13 cellular contexts compared by ENCODE assay signal in the genomic region with DNA sequence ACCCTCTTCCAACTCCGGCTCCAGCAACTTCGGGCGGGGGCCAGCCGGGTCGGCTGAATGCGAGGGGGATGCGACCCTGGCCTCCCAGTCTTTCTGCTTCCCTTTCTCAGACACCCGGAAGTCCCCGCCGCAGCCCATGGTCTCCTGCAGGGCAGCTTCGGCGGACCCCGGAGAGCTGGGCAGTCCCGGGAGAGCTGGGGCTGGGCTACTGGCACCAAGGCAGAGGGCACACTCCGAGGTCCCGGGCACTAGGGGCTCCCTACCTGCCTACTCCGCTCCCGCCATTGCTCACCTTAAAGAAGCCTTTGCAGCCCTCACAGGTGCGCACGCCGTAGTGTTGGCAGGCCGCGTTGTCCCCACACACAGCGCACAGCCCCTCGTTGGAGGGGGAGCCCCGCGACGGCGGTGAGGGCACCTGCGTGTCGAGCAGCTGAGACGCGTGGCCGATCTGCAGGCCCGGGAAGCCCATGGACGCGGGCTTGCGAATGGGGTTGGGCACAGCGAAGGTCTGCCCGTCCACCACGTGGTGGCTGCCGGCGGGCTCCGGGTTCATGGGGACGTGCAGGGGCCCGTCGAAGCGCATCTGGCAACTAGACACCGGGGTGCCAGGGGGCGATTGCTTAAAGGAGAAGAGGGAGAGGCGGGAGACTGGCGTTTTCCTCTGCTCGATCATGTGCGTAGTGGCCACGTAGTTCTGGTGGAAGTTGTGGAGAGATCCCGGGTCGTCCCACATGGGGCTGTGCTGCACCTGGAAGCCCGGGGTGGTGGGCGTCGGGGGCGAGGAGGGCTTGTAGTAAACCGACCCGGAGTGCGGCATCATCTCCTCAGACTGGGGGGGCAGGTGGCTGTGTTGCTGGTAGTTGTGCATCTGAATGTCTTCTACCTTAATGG. TPM values are rescaled to one million over a fixed set of nuclear protein-coding genes. Genes with fewer than 3 reads are reported as not detected.
A peak's percentile ranks its signal among the peaks of the same experiment; 100 is the strongest.
DNase-seq lines count a peak whose midpoint lies in the region; ATAC-seq, FAIRE-seq and TF ChIP-seq lines count a peak whose summit lies in the region.
"Had no signal": no experiment of that assay in that cellular context is flagged by ENCODE, and none has a peak within 500 bp of the region (broad histone marks: within the 10 kb centered on the region; RNA-seq: fewer than 3 reads in every experiment).

No MANE protein-coding gene starts in this region.

- no peak for TF ChIP-seq CTCF in breast epithelium (IDR thresholded peaks at IDR 0.05)
- no peak for TF ChIP-seq CTCF in mammary epithelial cell (conservative IDR thresholded peaks at IDR 0.05 in 1 of 2, IDR thresholded peaks at IDR 0.05 in 1 of 2; ENCODE audit: extremely low read depth in 1 of 2, insufficient read depth in 1 of 2, low read depth in 1 of 2, low read length in 2 of 2)
- TF ChIP-seq CTCF in kidney (IDR thresholded peaks at IDR 0.05; ENCODE audit: borderline replicate concordance, extremely low read depth, insufficient read depth), result no peak

- no peak for TF ChIP-seq POLR2A in breast epithelium (IDR thresholded peaks at IDR 0.05)

- H3K4me1 ChIP-seq in breast epithelium (no peaks in the 10 kb centered on the region), mammary epithelial cell (ENCODE audit: insufficient read depth, low read length) (peaks cover 14% of the 10 kb centered on the region), kidney (ENCODE audit: control insufficient read depth in 1 of 2, insufficient read depth in 1 of 2, low read depth in 1 of 2, low read length in 2 of 2) (peaks cover 4 to 8% of the 10 kb centered on the region in 2 donors)
- H3K4me1 ChIP-seq: gastrocnemius medialis had no signal

- peaks cover 49% of the 10 kb centered on the region for H3K36me3 Mint-ChIP-seq in activated naive CD8-positive, alpha-beta T cell
- H3K36me3 Mint-ChIP-seq in stimulated activated memory B cell treated with anti-CD40 and anti-IgM and Interleukin-4, amounts not matched to agents 10 μg/mL and 1 μg/mL and 100 μg/mL, for 72 hours, result peaks cover 56% of the 10 kb centered on the region

- H3K27me3 ChIP-seq in breast epithelium (no peaks in the 10 kb centered on the region), mammary epithelial cell (ENCODE audit: insufficient read depth, low read length) (no peaks in the 10 kb centered on the region)
- H3K27me3 ChIP-seq: gastrocnemius medialis had no signal

- FAIRE-seq in kidney (lab: Jason Lieb, UNC), result no peak
- FAIRE-seq: HTR-8/SVneo had no signal

- H3K9me3 Mint-ChIP-seq in activated naive CD8-positive, alpha-beta T cell (ENCODE audit: low read depth), result no peaks in the 10 kb centered on the region
- no peaks in the 10 kb centered on the region for H3K9me3 Mint-ChIP-seq in stimulated activated memory B cell treated with anti-CD40 and anti-IgM and Interleukin-4, amounts not matched to agents 10 μg/mL and 1 μg/mL and 100 μg/mL, for 72 hours

- no peak overlapping the region for H2AFZ ChIP-seq in mammary epithelial cell (ENCODE audit: low read depth, low read length)

- no peaks in the 10 kb centered on the region for H3K79me2 ChIP-seq in mammary epithelial cell (ENCODE audit: insufficient read depth, low read length)

- CTCF ChIA-PET in mammary epithelial cell (lab: Charles Lee; ENCODE audit: low non-redundant PET), result no interaction called here

- peak overlapping the region; percentile 92 for H3K4me3 Mint-ChIP-seq in activated naive CD8-positive, alpha-beta T cell
- peak overlapping the region; percentile 63 for H3K4me3 Mint-ChIP-seq in stimulated activated memory B cell treated with anti-CD40 and anti-IgM and Interleukin-4, amounts not matched to agents 10 μg/mL and 1 μg/mL and 100 μg/mL, for 72 hours

- H3K9ac ChIP-seq in mammary epithelial cell (ENCODE audit: insufficient read depth, low read length) (no peak overlapping the region), kidney (ENCODE audit: low read length in 2 of 2) (no peak overlapping the region)

- DNase-seq in breast epithelium (ENCODE audit: low spot score in 2 of 2), result no peak
- DNase-seq in mammary epithelial cell, result no peak
- peak; percentile 79 for DNase-seq in kidney
- DNase-seq in HPDE6-E6E7 (ENCODE audit: extremely low spot score), result no peak
- no peak for DNase-seq in NCI-H1417 (lab: John Stamatoyannopoulos, UW)
- DNase-seq: activated effector memory CD4-positive, alpha-beta T cell treated with Interleukin-2 at 50 U/mL for 16 hours; cortex of kidney; gastrocnemius medialis; PC-3 had no signal

- 71% methylated on average over 52 of the region's 64 CpGs for WGBS in mammary epithelial cell (ENCODE audit: low coverage, missing lambda C conversion rate)

- H3K27ac ChIP-seq in breast epithelium (no peak overlapping the region), mammary epithelial cell (ENCODE audit: insufficient read depth, low read depth, low read length) (no peak overlapping the region), kidney (ENCODE audit: low read depth in 2 of 2, low read length in 2 of 2) (no peak overlapping the region)
- H3K27ac ChIP-seq: gastrocnemius medialis had no signal

- H3K36me3 ChIP-seq in breast epithelium (no peaks in the 10 kb centered on the region), mammary epithelial cell (ENCODE audit: insufficient read depth, low read length) (no peaks in the 10 kb centered on the region), kidney (ENCODE audit: control insufficient read depth in 1 of 2, insufficient read depth in 2 of 2, low read length in 2 of 2) (no peaks in the 10 kb centered on the region)

- intact Hi-C loops in breast epithelium (cut with DNase I; ENCODE audit: low total_unique reads) (no loop called here), mammary epithelial cell (cut with micrococcal nuclease) (no loop called here), kidney (cut with DNase I) (no loop called here)

- BruUV-seq in mammary epithelial cell (replicated peaks; lab: Mats Ljungman, UMichigan), result no TSS peak

- H3K4me1 Mint-ChIP-seq in activated naive CD8-positive, alpha-beta T cell (ENCODE audit: low read depth), result peaks cover 47% of the 10 kb centered on the region
- H3K4me1 Mint-ChIP-seq in stimulated activated memory B cell treated with anti-CD40 and anti-IgM and Interleukin-4, amounts not matched to agents 10 μg/mL and 1 μg/mL and 100 μg/mL, for 72 hours, result peaks cover 49% of the 10 kb centered on the region

- H4K20me1 ChIP-seq in mammary epithelial cell (ENCODE audit: insufficient read depth, low read length), result no peaks in the 10 kb centered on the region

- no peak overlapping the region for H3K27ac Mint-ChIP-seq in activated naive CD8-positive, alpha-beta T cell
- peak overlapping the region; percentile 36 for H3K27ac Mint-ChIP-seq in stimulated activated memory B cell treated with anti-CD40 and anti-IgM and Interleukin-4, amounts not matched to agents 10 μg/mL and 1 μg/mL and 100 μg/mL, for 72 hours

- dilution Hi-C loops in mammary epithelial cell (cut with HindIII; ENCODE audit: low sequenced_read_pairs), result no loop called here

- in situ Hi-C loops in mammary epithelial cell (cut with MboI; ENCODE audit: low sequenced_read_pairs in 2 of 2), result loop anchor here in 1 of 2 donors (25.0 kb wide), 2 partner anchors 108 to 558 kb away; a partner anchor contains a TSS

- peak overlapping the region in 2 of 3 donors; percentile 3 to 27 for H3K4me3 ChIP-seq in breast epithelium
- no peak overlapping the region for H3K4me3 ChIP-seq in mammary epithelial cell (replicated peaks in 1 of 3; ENCODE audit: insufficient read depth in 1 of 3, low read depth in 2 of 3, low read length in 3 of 3)
- no peak overlapping the region for H3K4me3 ChIP-seq in kidney (ENCODE audit: low read length in 2 of 2)
- H3K4me3 ChIP-seq: gastrocnemius medialis had no signal

- peaks cover 10% of the 10 kb centered on the region for H3K27me3 Mint-ChIP-seq in activated naive CD8-positive, alpha-beta T cell
- H3K27me3 Mint-ChIP-seq in stimulated activated memory B cell treated with anti-CD40 and anti-IgM and Interleukin-4, amounts not matched to agents 10 μg/mL and 1 μg/mL and 100 μg/mL, for 72 hours, result peaks cover 34% of the 10 kb centered on the region

- no peaks in the 10 kb centered on the region for H3K9me3 ChIP-seq in breast epithelium
- no peaks in the 10 kb centered on the region for H3K9me3 ChIP-seq in mammary epithelial cell (replicated peaks; ENCODE audit: insufficient read depth, low read length)
- no peaks in the 10 kb centered on the region for H3K9me3 ChIP-seq in kidney (ENCODE audit: control insufficient read depth in 1 of 2, low read length in 2 of 2)
- H3K9me3 ChIP-seq: gastrocnemius medialis had no signal

- H3K4me2 ChIP-seq in mammary epithelial cell (ENCODE audit: insufficient read depth, low read depth, low read length), result no peak overlapping the region

- no peak for ATAC-seq in stimulated activated memory B cell treated with anti-CD40 and anti-IgM and Interleukin-4, amounts not matched to agents 10 μg/mL and 1 μg/mL and 100 μg/mL, for 72 hours
- ATAC-seq in HG03432 (IDR thresholded peaks at IDR 0.05; ENCODE audit: unreplicated experiment), result no peak
- ATAC-seq: gastrocnemius medialis, PC-3 had no signal

RNA-seq across cellular contexts. Expression of a gene that starts 3.2 kb away (rescaled TPM):
- total RNA-seq in breast epithelium (10 to 100 TPM in 1 of 3 donors, 1 to 10 TPM in 2; 3.8 to 29.4 (median 7.9) TPM), mammary epithelial cell (1 to 10 TPM in 1 of 2 donors, under 1 TPM in 1; 0.50 to 1.3 TPM), kidney (2.4 TPM)
- polyA plus RNA-seq in mammary epithelial cell (0.26 TPM), kidney (ENCODE audit: insufficient read depth, low read depth, low replicate concordance) (3.1 TPM)
- polyA minus RNA-seq in mammary epithelial cell, result not detected

Comparison
In these comparisons a context has a peak if more than half of its experiments do, and no peak if none do; other contexts are left out.
1. H3K4me3 ChIP-seq: peak in breast epithelium (2 of 3); none in mammary epithelial cell (0 of 3) and kidney (0 of 2).